Comparison of ENCODE assay signal across 1 cellular context in the genomic region with DNA sequence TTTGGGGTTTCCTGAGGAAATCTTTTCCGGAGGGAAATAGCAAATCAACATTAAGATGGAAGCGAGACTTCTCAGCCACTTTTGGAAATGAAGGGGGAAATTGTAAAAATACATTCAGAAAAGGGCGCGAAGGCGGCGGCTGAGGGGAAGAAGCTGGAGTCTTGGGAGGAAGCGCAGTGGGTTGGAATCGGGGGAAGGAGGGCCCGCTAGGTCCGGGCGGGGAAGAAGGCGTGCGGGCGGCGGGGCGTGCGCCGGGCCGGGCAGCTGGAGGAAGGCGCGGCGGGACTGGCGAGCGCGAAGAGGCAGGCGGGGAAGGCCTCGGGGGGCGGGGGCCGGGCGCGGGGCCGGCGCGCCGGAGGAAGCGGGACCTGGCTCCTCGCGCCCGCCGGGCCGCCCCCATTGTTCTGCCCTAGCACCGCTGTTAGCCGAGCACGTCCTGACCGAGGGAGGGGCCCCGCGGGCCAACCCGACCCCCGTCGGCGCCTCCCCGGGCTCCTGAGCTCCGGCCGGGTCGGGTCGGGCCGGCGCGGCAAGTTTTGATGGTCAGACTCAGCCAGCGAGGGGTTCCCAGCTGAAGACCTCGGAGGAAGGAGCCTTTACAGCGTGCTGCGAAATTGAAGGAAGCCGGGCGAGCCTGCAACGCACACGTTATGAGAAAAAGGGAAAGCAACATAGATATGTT.
TF ChIP-seq lines count a peak whose summit lies in the region.

No MANE protein-coding gene starts in this region.

TF ChIP-seq in HEK293, 187 proteins besides CTCF, POLR2A, EP300 and RAD21 (continued from another document and continues in another):
- TF ChIP-seq ATF2 (tag by site-specific recombination; IDR thresholded peaks at IDR 0.05; ENCODE audit: low read depth) = no peak
- TF ChIP-seq BCL11B (tag by site-specific recombination; IDR thresholded peaks at IDR 0.05; ENCODE audit: low read depth) = no peak
- peak; percentile 70 for TF ChIP-seq ZIC2 (tag by site-specific recombination; IDR thresholded peaks at IDR 0.05)
- 0 out of 2 replicates have a peak, but pooled peaks have one; percentile 16 for TF ChIP-seq FEZF1 (tag by site-specific recombination; IDR thresholded peaks at IDR 0.05)
- TF ChIP-seq, protein P1, sequence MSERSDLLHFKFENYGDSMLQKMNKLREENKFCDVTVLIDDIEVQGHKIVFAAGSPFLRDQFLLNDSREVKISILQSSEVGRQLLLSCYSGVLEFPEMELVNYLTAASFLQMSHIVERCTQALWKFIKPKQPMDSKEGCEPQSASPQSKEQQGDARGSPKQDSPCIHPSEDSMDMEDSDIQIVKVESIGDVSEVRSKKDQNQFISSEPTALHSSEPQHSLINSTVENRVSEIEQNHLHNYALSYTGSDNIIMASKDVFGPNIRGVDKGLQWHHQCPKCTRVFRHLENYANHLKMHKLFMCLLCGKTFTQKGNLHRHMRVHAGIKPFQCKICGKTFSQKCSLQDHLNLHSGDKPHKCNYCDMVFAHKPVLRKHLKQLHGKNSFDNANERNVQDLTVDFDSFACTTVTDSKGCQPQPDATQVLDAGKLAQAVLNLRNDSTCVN (tag by site-specific recombination; optimal IDR thresholded peaks at IDR 0.05) = peak; percentile 69
- TF ChIP-seq ZNF560 (tag by site-specific recombination; IDR thresholded peaks at IDR 0.05; ENCODE audit: borderline replicate concordance) = no peak
- TF ChIP-seq ZBTB20 (tag by site-specific recombination; IDR thresholded peaks at IDR 0.05) = peak; percentile 86
- TF ChIP-seq ZFP37 (tag by site-specific recombination; IDR thresholded peaks at IDR 0.05) = no peak
- no peak for TF ChIP-seq GLI2 (tag by site-specific recombination; IDR thresholded peaks at IDR 0.05; ENCODE audit: borderline replicate concordance, low read depth)
- TF ChIP-seq MEIS1 (CRISPR knock-in tag; IDR thresholded peaks at IDR 0.05; ENCODE audit: borderline replicate concordance) = no peak
- no peak for TF ChIP-seq ZNF521 (tag by site-specific recombination; IDR thresholded peaks at IDR 0.05)
- no peak for TF ChIP-seq ZNF677 (tag by site-specific recombination; IDR thresholded peaks at IDR 0.05)
- TF ChIP-seq ZBTB21 (tag by site-specific recombination; IDR thresholded peaks at IDR 0.05) = no peak
- TF ChIP-seq SETDB1 (IDR thresholded peaks at IDR 0.05; ENCODE audit: insufficient read length, low read length) = no peak
- peak; percentile 82 for TF ChIP-seq SP2 (tag by site-specific recombination; IDR thresholded peaks at IDR 0.05)
- TF ChIP-seq ZNF423 (tag by site-specific recombination; IDR thresholded peaks at IDR 0.05) = no peak
- no peak for TF ChIP-seq ZNF302 (tag by site-specific recombination; IDR thresholded peaks at IDR 0.05; ENCODE audit: low read depth)
- no peak for TF ChIP-seq ZNF785 (tag by site-specific recombination; IDR thresholded peaks at IDR 0.05)
- no peak for TF ChIP-seq ZNF707 (tag by site-specific recombination; IDR thresholded peaks at IDR 0.05)
- TF ChIP-seq ZSCAN18 (tag by site-specific recombination; IDR thresholded peaks at IDR 0.05) = no peak
- TF ChIP-seq, protein P2, sequence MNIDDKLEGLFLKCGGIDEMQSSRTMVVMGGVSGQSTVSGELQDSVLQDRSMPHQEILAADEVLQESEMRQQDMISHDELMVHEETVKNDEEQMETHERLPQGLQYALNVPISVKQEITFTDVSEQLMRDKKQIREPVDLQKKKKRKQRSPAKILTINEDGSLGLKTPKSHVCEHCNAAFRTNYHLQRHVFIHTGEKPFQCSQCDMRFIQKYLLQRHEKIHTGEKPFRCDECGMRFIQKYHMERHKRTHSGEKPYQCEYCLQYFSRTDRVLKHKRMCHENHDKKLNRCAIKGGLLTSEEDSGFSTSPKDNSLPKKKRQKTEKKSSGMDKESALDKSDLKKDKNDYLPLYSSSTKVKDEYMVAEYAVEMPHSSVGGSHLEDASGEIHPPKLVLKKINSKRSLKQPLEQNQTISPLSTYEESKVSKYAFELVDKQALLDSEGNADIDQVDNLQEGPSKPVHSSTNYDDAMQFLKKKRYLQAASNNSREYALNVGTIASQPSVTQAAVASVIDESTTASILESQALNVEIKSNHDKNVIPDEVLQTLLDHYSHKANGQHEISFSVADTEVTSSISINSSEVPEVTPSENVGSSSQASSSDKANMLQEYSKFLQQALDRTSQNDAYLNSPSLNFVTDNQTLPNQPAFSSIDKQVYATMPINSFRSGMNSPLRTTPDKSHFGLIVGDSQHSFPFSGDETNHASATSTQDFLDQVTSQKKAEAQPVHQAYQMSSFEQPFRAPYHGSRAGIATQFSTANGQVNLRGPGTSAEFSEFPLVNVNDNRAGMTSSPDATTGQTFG (tag by site-specific recombination; IDR thresholded peaks at IDR 0.05; ENCODE audit: borderline replicate concordance) = no peak
- no peak for TF ChIP-seq ZNF664 (tag by site-specific recombination; IDR thresholded peaks at IDR 0.05)
- no peak for TF ChIP-seq ZNF777 (tag by site-specific recombination; IDR thresholded peaks at IDR 0.05; ENCODE audit: borderline replicate concordance)
- TF ChIP-seq GFI1B (tag by site-specific recombination; IDR thresholded peaks at IDR 0.05) = no peak; the same call in 1 of the 2 replicates
- TF ChIP-seq ZNF211 (tag by site-specific recombination; IDR thresholded peaks at IDR 0.05; ENCODE audit: low read depth) = no peak
- TF ChIP-seq ZNF184 (tag by site-specific recombination; IDR thresholded peaks at IDR 0.05) = no peak
- no peak for TF ChIP-seq ZNF274 (IDR thresholded peaks at IDR 0.05; ENCODE audit: low read length)
- no peak for TF ChIP-seq ZNF274 (tag by site-specific recombination; IDR thresholded peaks at IDR 0.05; ENCODE audit: borderline replicate concordance)
- TF ChIP-seq, protein P3, sequence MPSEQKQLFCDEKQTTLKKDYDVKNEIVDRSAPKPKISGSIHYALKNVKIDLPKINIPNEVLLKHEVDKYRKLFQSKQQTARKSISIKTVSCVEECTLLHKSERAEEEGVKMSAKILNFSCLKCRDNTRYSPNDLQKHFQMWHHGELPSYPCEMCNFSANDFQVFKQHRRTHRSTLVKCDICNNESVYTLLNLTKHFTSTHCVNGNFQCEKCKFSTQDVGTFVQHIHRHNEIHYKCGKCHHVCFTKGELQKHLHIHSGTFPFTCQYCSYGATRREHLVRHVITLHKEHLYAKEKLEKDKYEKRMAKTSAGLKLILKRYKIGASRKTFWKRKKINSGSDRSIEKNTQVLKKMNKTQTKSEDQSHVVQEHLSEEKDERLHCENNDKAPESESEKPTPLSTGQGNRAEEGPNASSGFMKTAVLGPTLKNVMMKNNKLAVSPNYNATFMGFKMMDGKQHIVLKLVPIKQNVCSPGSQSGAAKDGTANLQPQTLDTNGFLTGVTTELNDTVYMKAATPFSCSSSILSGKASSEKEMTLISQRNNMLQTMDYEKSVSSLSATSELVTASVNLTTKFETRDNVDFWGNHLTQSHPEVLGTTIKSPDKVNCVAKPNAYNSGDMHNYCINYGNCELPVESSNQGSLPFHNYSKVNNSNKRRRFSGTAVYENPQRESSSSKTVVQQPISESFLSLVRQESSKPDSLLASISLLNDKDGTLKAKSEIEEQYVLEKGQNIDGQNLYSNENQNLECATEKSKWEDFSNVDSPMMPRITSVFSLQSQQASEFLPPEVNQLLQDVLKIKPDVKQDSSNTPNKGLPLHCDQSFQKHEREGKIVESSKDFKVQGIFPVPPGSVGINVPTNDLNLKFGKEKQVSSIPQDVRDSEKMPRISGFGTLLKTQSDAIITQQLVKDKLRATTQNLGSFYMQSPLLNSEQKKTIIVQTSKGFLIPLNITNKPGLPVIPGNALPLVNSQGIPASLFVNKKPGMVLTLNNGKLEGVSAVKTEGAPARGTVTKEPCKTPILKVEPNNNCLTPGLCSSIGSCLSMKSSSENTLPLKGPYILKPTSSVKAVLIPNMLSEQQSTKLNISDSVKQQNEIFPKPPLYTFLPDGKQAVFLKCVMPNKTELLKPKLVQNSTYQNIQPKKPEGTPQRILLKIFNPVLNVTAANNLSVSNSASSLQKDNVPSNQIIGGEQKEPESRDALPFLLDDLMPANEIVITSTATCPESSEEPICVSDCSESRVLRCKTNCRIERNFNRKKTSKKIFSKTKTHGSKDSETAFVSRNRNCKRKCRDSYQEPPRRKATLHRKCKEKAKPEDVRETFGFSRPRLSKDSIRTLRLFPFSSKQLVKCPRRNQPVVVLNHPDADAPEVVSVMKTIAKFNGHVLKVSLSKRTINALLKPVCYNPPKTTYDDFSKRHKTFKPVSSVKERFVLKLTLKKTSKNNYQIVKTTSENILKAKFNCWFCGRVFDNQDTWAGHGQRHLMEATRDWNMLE (tag by site-specific recombination; conservative IDR thresholded peaks at IDR 0.05; ENCODE audit: low read depth) = no peak
- no peak for TF ChIP-seq ZNF292 (tag by site-specific recombination; IDR thresholded peaks at IDR 0.05; ENCODE audit: borderline replicate concordance, low read depth)
- TF ChIP-seq HOXC10 (CRISPR knock-in tag; IDR thresholded peaks at IDR 0.05) = no peak
- TF ChIP-seq ZNF701 (tag by site-specific recombination; IDR thresholded peaks at IDR 0.05) = no peak
- TF ChIP-seq RBAK (tag by site-specific recombination; IDR thresholded peaks at IDR 0.05) = no peak
- TF ChIP-seq EGR2 (tag by site-specific recombination; IDR thresholded peaks at IDR 0.05; ENCODE audit: low read depth) = peak; percentile 46; the same call in 1 of the 2 replicates
- TF ChIP-seq SCRT1 (tag by site-specific recombination; IDR thresholded peaks at IDR 0.05; ENCODE audit: borderline replicate concordance) = no peak
- TF ChIP-seq ZFP69B (tag by site-specific recombination; IDR thresholded peaks at IDR 0.05) = no peak
- no peak for TF ChIP-seq GLI4 (tag by site-specific recombination; IDR thresholded peaks at IDR 0.05)
- no peak for TF ChIP-seq ZNF610 (tag by site-specific recombination; IDR thresholded peaks at IDR 0.05; ENCODE audit: borderline replicate concordance)
- TF ChIP-seq ZNF654 (tag by site-specific recombination; IDR thresholded peaks at IDR 0.05; ENCODE audit: low read depth) = no peak
- TF ChIP-seq, protein P4, sequence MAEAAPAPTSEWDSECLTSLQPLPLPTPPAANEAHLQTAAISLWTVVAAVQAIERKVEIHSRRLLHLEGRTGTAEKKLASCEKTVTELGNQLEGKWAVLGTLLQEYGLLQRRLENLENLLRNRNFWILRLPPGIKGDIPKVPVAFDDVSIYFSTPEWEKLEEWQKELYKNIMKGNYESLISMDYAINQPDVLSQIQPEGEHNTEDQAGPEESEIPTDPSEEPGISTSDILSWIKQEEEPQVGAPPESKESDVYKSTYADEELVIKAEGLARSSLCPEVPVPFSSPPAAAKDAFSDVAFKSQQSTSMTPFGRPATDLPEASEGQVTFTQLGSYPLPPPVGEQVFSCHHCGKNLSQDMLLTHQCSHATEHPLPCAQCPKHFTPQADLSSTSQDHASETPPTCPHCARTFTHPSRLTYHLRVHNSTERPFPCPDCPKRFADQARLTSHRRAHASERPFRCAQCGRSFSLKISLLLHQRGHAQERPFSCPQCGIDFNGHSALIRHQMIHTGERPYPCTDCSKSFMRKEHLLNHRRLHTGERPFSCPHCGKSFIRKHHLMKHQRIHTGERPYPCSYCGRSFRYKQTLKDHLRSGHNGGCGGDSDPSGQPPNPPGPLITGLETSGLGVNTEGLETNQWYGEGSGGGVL (tag by site-specific recombination; IDR thresholded peaks at IDR 0.05) = no peak; the same call in 1 of the 2 replicates
- TF ChIP-seq ZBTB1 (tag by site-specific recombination; IDR thresholded peaks at IDR 0.05) = no peak
- no peak for TF ChIP-seq ZNF223 (tag by site-specific recombination; IDR thresholded peaks at IDR 0.05)
- TF ChIP-seq, protein P5, sequence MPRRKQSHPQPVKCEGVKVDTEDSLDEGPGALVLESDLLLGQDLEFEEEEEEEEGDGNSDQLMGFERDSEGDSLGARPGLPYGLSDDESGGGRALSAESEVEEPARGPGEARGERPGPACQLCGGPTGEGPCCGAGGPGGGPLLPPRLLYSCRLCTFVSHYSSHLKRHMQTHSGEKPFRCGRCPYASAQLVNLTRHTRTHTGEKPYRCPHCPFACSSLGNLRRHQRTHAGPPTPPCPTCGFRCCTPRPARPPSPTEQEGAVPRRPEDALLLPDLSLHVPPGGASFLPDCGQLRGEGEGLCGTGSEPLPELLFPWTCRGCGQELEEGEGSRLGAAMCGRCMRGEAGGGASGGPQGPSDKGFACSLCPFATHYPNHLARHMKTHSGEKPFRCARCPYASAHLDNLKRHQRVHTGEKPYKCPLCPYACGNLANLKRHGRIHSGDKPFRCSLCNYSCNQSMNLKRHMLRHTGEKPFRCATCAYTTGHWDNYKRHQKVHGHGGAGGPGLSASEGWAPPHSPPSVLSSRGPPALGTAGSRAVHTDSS (tag by site-specific recombination; IDR thresholded peaks at IDR 0.05) = 0 out of 2 replicates have a peak, but pooled peaks have one; percentile 10
- TF ChIP-seq ZNF335 (tag by site-specific recombination; conservative IDR thresholded peaks at IDR 0.05) = no peak
- no peak for TF ChIP-seq ZFP41 (tag by site-specific recombination; IDR thresholded peaks at IDR 0.05; ENCODE audit: borderline replicate concordance)
- no peak for TF ChIP-seq PRDM6 (tag by site-specific recombination; IDR thresholded peaks at IDR 0.05)
- TF ChIP-seq ZNF670 (tag by site-specific recombination; IDR thresholded peaks at IDR 0.05; ENCODE audit: low read depth) = no peak
